Comparison of ENCODE assay signal across 24 cellular contexts in the genomic region with DNA sequence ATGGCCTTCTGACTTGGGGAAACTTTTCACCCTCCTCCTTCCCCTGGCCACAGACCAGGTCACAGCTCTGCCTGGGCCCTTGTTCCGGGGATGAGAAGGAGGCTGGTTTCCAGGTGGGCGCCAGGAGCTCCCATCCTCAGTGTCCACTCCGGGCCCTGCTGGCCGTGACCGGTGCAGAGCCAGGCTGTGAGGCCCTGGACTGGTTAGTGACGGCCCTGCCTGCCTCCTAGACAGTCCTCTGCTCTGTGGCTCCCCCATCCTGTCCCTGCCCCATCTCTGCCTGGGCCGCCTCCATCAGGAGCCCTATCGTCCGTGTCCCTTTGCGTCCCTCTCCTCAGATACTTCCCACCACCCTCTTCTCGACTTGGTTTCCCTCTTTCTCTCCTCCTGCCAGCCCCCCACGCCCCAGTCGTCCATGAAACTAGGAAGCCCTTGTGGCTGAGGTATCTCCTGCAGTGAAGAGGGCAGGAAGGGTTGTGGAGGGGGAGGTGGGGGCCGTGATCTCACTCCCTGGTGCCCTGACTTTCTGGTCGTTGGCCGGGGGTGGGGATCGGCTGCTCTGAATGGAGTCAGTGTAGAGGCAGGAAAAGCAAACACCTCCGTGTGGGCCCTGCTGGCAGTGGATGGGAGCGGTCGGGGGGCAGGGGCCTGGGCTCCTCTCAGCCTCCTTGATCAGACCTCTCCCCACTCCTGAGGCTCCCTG. TPM values are rescaled to one million over a fixed set of nuclear protein-coding genes. Genes with fewer than 3 reads are reported as not detected.
DNase-seq lines count a peak whose midpoint lies in the region; TF ChIP-seq lines count a peak whose summit lies in the region.
"Had no signal": no experiment of that assay in that cellular context is flagged by ENCODE, and none has a peak within 500 bp of the region (broad histone marks: within the 10 kb centered on the region; RNA-seq: fewer than 3 reads in every experiment).

No MANE protein-coding gene starts in this region.

- H3K27me3 ChIP-seq in NT2/D1 (ENCODE audit: insufficient read depth, insufficient read length): peaks cover 57% of the 10 kb centered on the region
- H3K27me3 ChIP-seq in ectodermal cell (ENCODE audit: control insufficient read depth, insufficient read depth, low read length, poor library complexity, severe bottlenecking): peaks cover 60% of the 10 kb centered on the region
- peaks cover 6 to 9% of the 10 kb centered on the region in 2 experiments for H3K27me3 ChIP-seq in mesenchymal stem cell (ENCODE audit: control insufficient read depth in 1 of 2, insufficient read depth in 1 of 2, low read length in 2 of 2)
- H3K27me3 ChIP-seq: upper lobe of left lung had no signal

- no peak overlapping the region for H2BK15ac ChIP-seq in mesenchymal stem cell (ENCODE audit: low read depth, poor library complexity, severe bottlenecking)

- peak overlapping the region; percentile 45 for H4K8ac ChIP-seq in mesenchymal stem cell (ENCODE audit: low read length)

- no peaks in the 10 kb centered on the region for H3K36me3 Mint-ChIP-seq in activated T-cell treated with anti-CD3 and anti-CD28 coated beads, Interleukin-2, amount 50 U/mL, for 24 hours (ENCODE audit: low read depth)
- H3K36me3 Mint-ChIP-seq: activated naive CD4-positive, alpha-beta T cell treated with anti-CD3 and anti-CD28 coated beads, Interleukin-2, amount 10 ng/mL, durations not matched to agents 7 days and 5 days; natural killer cell had no signal

- H2BK12ac ChIP-seq in mesenchymal stem cell (ENCODE audit: low read length in 2 of 2): no peak overlapping the region

- H3K27ac ChIP-seq in ectodermal cell (ENCODE audit: insufficient read depth, low read depth, low read length, poor library complexity, severe bottlenecking) (peak overlapping the region; percentile 82), mesenchymal stem cell (ENCODE audit: low read length, poor library complexity, severe bottlenecking) (no peak overlapping the region)
- H3K27ac ChIP-seq: HL-60, prostate gland, upper lobe of left lung had no signal

- WGBS in ectodermal cell, 2 experiments: 45 to 46% methylated on average over 20 of the region's 20 CpGs
- 63% methylated on average over 12 of the region's 20 CpGs for whole genome bisulfite sequencing in mesenchymal stem cell

- peak overlapping the region; percentile 1 for H4K91ac ChIP-seq in mesenchymal stem cell (ENCODE audit: low read length)

- H3K27me3 Mint-ChIP-seq in activated T-cell treated with anti-CD3 and anti-CD28 coated beads, Interleukin-2, amount 50 U/mL, for 24 hours: peaks cover 27% of the 10 kb centered on the region

- DNase-seq in NT2/D1 (ENCODE audit: low read depth, low spot score): no peak
- no peak for DNase-seq in mesenchymal stem cell
- DNase-seq in superior temporal gyrus (ENCODE audit: extremely low spot score): peak; percentile 38
- no peak for DNase-seq in activated T-cell treated with anti-CD3 and anti-CD28 coated beads, Interleukin-2, amount 50 U/mL, for 24 hours
- no peak for DNase-seq in NCI-H2029 (lab: John Stamatoyannopoulos, UW)
- DNase-seq in stimulated activated naive CD4-positive, alpha-beta T cell (lab: John Stamatoyannopoulos, UW): no peak
- no peak for DNase-seq in erythroblast (lab: John Stamatoyannopoulos, UW)
- DNase-seq: activated CD4-positive, alpha-beta T cell treated with anti-CD3 and anti-CD28 coated beads for 48 hours; activated naive CD4-positive, alpha-beta T cell treated with anti-CD3 and anti-CD28 coated beads, Interleukin-2, amount 10 ng/mL, durations not matched to agents 7 days and 5 days; activated T-cell treated with anti-CD3 and anti-CD28 coated beads, Interleukin-2, amount 50 U/mL, for 72 hours; foreskin fibroblast; left ventricle myocardium superior; natural killer cell; NCI-H1092; NCI-H1930; NCI-H226; NCI-H748 treated with DMSO at 0.1 percent for 48 hours; SK-N-SH; T-helper 2 cell had no signal

- H3K79me1 ChIP-seq in mesenchymal stem cell (replicated peaks; ENCODE audit: low read length, poor library complexity, severe bottlenecking): no peaks in the 10 kb centered on the region

- peak overlapping the region; percentile 16 for H2AFZ ChIP-seq in mesenchymal stem cell (ENCODE audit: low read depth, low read length)

- H3K23ac ChIP-seq in mesenchymal stem cell (ENCODE audit: low read length in 2 of 2): peak overlapping the region in 1 of 2 experiments; percentile 42

- no peak overlapping the region for H2AK5ac ChIP-seq in mesenchymal stem cell (ENCODE audit: low read length, severe bottlenecking)

- no peaks in the 10 kb centered on the region for H3K9me3 Mint-ChIP-seq in activated T-cell treated with anti-CD3 and anti-CD28 coated beads, Interleukin-2, amount 50 U/mL, for 24 hours
- H3K9me3 Mint-ChIP-seq: activated naive CD4-positive, alpha-beta T cell treated with anti-CD3 and anti-CD28 coated beads, Interleukin-2, amount 10 ng/mL, durations not matched to agents 7 days and 5 days; activated T-cell treated with anti-CD3 and anti-CD28 coated beads, Interleukin-2, amount 50 U/mL, for 72 hours; central memory CD8-positive, alpha-beta T cell; natural killer cell had no signal

- no peak overlapping the region for H3K4me3 Mint-ChIP-seq in activated T-cell treated with anti-CD3 and anti-CD28 coated beads, Interleukin-2, amount 50 U/mL, for 24 hours
- H3K4me3 Mint-ChIP-seq: activated naive CD4-positive, alpha-beta T cell treated with anti-CD3 and anti-CD28 coated beads, Interleukin-2, amount 10 ng/mL, durations not matched to agents 7 days and 5 days; activated T-cell treated with anti-CD3 and anti-CD28 coated beads, Interleukin-2, amount 50 U/mL, for 72 hours; central memory CD8-positive, alpha-beta T cell; natural killer cell had no signal

- no peak overlapping the region for H2BK5ac ChIP-seq in mesenchymal stem cell (ENCODE audit: low read depth, low read length, poor library complexity, severe bottlenecking)

- no peak overlapping the region for H3K14ac ChIP-seq in mesenchymal stem cell (ENCODE audit: low read length in 2 of 2)

- H3K9me3 ChIP-seq in NT2/D1 (ENCODE audit: insufficient read depth, low read length): no peaks in the 10 kb centered on the region
- H3K9me3 ChIP-seq in ectodermal cell (ENCODE audit: control insufficient read depth, low read length): no peaks in the 10 kb centered on the region
- no peaks in the 10 kb centered on the region for H3K9me3 ChIP-seq in mesenchymal stem cell (ENCODE audit: control insufficient read depth, low read length)
- H3K9me3 ChIP-seq: prostate gland, SK-N-SH, upper lobe of left lung had no signal

- H2BK120ac ChIP-seq in mesenchymal stem cell (ENCODE audit: low read depth, low read length): no peak overlapping the region

- H3K36me3 ChIP-seq in NT2/D1 (ENCODE audit: insufficient read depth, insufficient read length, low read length) (no peaks in the 10 kb centered on the region), ectodermal cell (ENCODE audit: control insufficient read depth, insufficient read depth, low read length) (no peaks in the 10 kb centered on the region), mesenchymal stem cell (ENCODE audit: control insufficient read depth in 1 of 2, insufficient read depth in 2 of 2, low read depth in 1 of 2, low read length in 2 of 2) (no peaks in the 10 kb centered on the region)
- H3K36me3 ChIP-seq: prostate gland, upper lobe of left lung had no signal

- no peak overlapping the region for H3K4ac ChIP-seq in mesenchymal stem cell (ENCODE audit: low read depth in 1 of 2, low read length in 2 of 2)

- peak overlapping the region in 1 of 2 experiments; percentile 42 for H3K18ac ChIP-seq in mesenchymal stem cell (ENCODE audit: low read depth in 1 of 2, low read length in 2 of 2)

- no peak for TF ChIP-seq POLR2A in erythroblast (IDR thresholded peaks at IDR 0.05; ENCODE audit: low read length)

- H3K4me3 ChIP-seq in NT2/D1 (ENCODE audit: insufficient read length, low read depth) (no peak overlapping the region), ectodermal cell (ENCODE audit: insufficient read depth, low read depth, low read length) (no peak overlapping the region), mesenchymal stem cell (ENCODE audit: insufficient read depth in 1 of 2, low read depth in 1 of 2, low read length in 2 of 2) (no peak overlapping the region)
- H3K4me3 ChIP-seq: prostate gland, upper lobe of left lung had no signal

- H3K4me1 ChIP-seq in NT2/D1 (ENCODE audit: insufficient read depth, insufficient read length): peaks cover 29% of the 10 kb centered on the region
- H3K4me1 ChIP-seq in ectodermal cell (ENCODE audit: control insufficient read depth, insufficient read depth, low read length): peaks cover 46% of the 10 kb centered on the region
- H3K4me1 ChIP-seq in mesenchymal stem cell (ENCODE audit: control insufficient read depth, insufficient read depth, low read depth, low read length): peaks cover 20% of the 10 kb centered on the region
- H3K4me1 ChIP-seq: prostate gland, upper lobe of left lung had no signal

- no peak overlapping the region for H3K4me2 ChIP-seq in mesenchymal stem cell (ENCODE audit: low read length, poor library complexity, severe bottlenecking)
- H3K4me2 ChIP-seq: SK-N-SH had no signal

- H3K9ac ChIP-seq in NT2/D1 (ENCODE audit: insufficient read length, low read depth) (peak overlapping the region; percentile 39), mesenchymal stem cell (ENCODE audit: low read length) (peak overlapping the region; percentile 32)
- H3K9ac ChIP-seq: SK-N-SH had no signal

- no peak overlapping the region for H3K27ac Mint-ChIP-seq in activated T-cell treated with anti-CD3 and anti-CD28 coated beads, Interleukin-2, amount 50 U/mL, for 24 hours
- H3K27ac Mint-ChIP-seq: activated naive CD4-positive, alpha-beta T cell treated with anti-CD3 and anti-CD28 coated beads, Interleukin-2, amount 10 ng/mL, durations not matched to agents 7 days and 5 days; activated T-cell treated with anti-CD3 and anti-CD28 coated beads, Interleukin-2, amount 50 U/mL, for 72 hours; natural killer cell had no signal

- H3K4me1 Mint-ChIP-seq in activated T-cell treated with anti-CD3 and anti-CD28 coated beads, Interleukin-2, amount 50 U/mL, for 24 hours (ENCODE audit: low read depth): no peaks in the 10 kb centered on the region
- H3K4me1 Mint-ChIP-seq: activated naive CD4-positive, alpha-beta T cell treated with anti-CD3 and anti-CD28 coated beads, Interleukin-2, amount 10 ng/mL, durations not matched to agents 7 days and 5 days; central memory CD8-positive, alpha-beta T cell; natural killer cell had no signal

RNA-seq across cellular contexts. Expression of gene CERCAM, which starts 15.4 kb away (rescaled TPM):
- 20.3 TPM for polyA plus RNA-seq in ectodermal cell (2013, experiment 1 of 4)
- polyA plus RNA-seq in ectodermal cell (2013, experiment 2 of 4): 12.5 TPM
- 19.1 TPM for polyA plus RNA-seq in ectodermal cell (2013, experiment 3 of 4)
- 19.2 TPM for polyA plus RNA-seq in ectodermal cell (2013, experiment 4 of 4)
- 96.2 TPM for polyA plus RNA-seq in mesenchymal stem cell (2013, experiment 1 of 2)
- polyA plus RNA-seq in mesenchymal stem cell (2013, experiment 2 of 2): 100 TPM

RNA-seq across cellular contexts. Expression of gene URM1, which starts 34.1 kb away (rescaled TPM):
- 69.7 TPM for polyA plus RNA-seq in ectodermal cell (2013, experiment 1 of 4)
- polyA plus RNA-seq in ectodermal cell (2013, experiment 2 of 4): 61.6 TPM
- polyA plus RNA-seq in ectodermal cell (2013, experiment 3 of 4): 43.7 TPM
- polyA plus RNA-seq in ectodermal cell (2013, experiment 4 of 4): 47.7 TPM
- 59.4 TPM for polyA plus RNA-seq in mesenchymal stem cell (2013, experiment 1 of 2)
- 59.8 TPM for polyA plus RNA-seq in mesenchymal stem cell (2013, experiment 2 of 2)

RNA-seq across cellular contexts. Expression of gene ODF2, which starts 50.6 kb away (rescaled TPM):
- polyA plus RNA-seq in ectodermal cell (2013, experiment 1 of 4): 54.4 TPM
- 50.4 TPM for polyA plus RNA-seq in ectodermal cell (2013, experiment 2 of 4)
- polyA plus RNA-seq in ectodermal cell (2013, experiment 3 of 4): 45.1 TPM
- 45.7 TPM for polyA plus RNA-seq in ectodermal cell (2013, experiment 4 of 4)
- 20.1 TPM for polyA plus RNA-seq in mesenchymal stem cell (2013, experiment 1 of 2)
- polyA plus RNA-seq in mesenchymal stem cell (2013, experiment 2 of 2): 20.1 TPM
